In genomic region chr9:14096182-14096922, GRCh38 we compare ENCODE assay signal across 7 cellular contexts.
DNase-seq lines count a peak whose midpoint lies in the region; ATAC-seq and TF ChIP-seq lines count a peak whose summit lies in the region.

No MANE protein-coding gene starts in this region.

- DNase-seq in NCI-H1436 (lab: John Stamatoyannopoulos, UW) (peak; percentile 55), astrocyte of the spinal cord (ENCODE audit: low read depth, low spot score) (peak; percentile 95), kidney epithelial cell (ENCODE audit: low read depth) (peak; percentile 80), type B pancreatic cell (ENCODE audit: extremely low spot score, unreplicated experiment) (no peak), epidermal melanocyte (ENCODE audit: insufficient read length, low spot score) (no peak)
- DNase-seq in naive thymus-derived CD4-positive, alpha-beta T cell, result no peak
- no peak for DNase-seq in stimulated activated CD4-positive, alpha-beta T cell treated with anti-CD3 and anti-CD28 coated beads, Interleukin-2, amount 100 ng/mL, for 24 hours

- no peaks in the 10 kb centered on the region for H3K27me3 ChIP-seq in kidney epithelial cell (ENCODE audit: control insufficient read depth, insufficient read depth, low read length)
- H3K27me3 ChIP-seq in naive thymus-derived CD4-positive, alpha-beta T cell (ENCODE audit: control insufficient read depth in 2 of 2, insufficient read depth in 2 of 2, low read length in 2 of 2), result no peaks in the 10 kb centered on the region

- H3K27ac ChIP-seq in naive thymus-derived CD4-positive, alpha-beta T cell (ENCODE audit: low read depth, low read length), result no peak overlapping the region

- H3K36me3 ChIP-seq in kidney epithelial cell (ENCODE audit: control insufficient read depth, insufficient read depth, low read length), result no peaks in the 10 kb centered on the region
- no peaks in the 10 kb centered on the region for H3K36me3 ChIP-seq in naive thymus-derived CD4-positive, alpha-beta T cell (ENCODE audit: control insufficient read depth in 2 of 3, insufficient read depth in 3 of 3, low read length in 3 of 3)

- no peaks in the 10 kb centered on the region for H3K9me3 Mint-ChIP-seq in type B pancreatic cell
- peaks cover 0 to 4% (median 0%) of the 10 kb centered on the region in 11 donors for H3K9me3 Mint-ChIP-seq in naive thymus-derived CD4-positive, alpha-beta T cell

- H3K9me3 ChIP-seq in naive thymus-derived CD4-positive, alpha-beta T cell (ENCODE audit: control insufficient read depth in 2 of 3, low read length in 3 of 3), result no peaks in the 10 kb centered on the region

- intact Hi-C loops in naive thymus-derived CD4-positive, alpha-beta T cell (cut with micrococcal nuclease), result no loop called here

- CTCF ChIA-PET in naive thymus-derived CD4-positive, alpha-beta T cell (lab: Charles Lee), result no interaction called here

- no peak for TF ChIP-seq CTCF in astrocyte of the spinal cord (IDR thresholded peaks at IDR 0.05; ENCODE audit: low read depth, low read length)
- no peak for TF ChIP-seq CTCF in kidney epithelial cell (IDR thresholded peaks at IDR 0.05; ENCODE audit: insufficient read depth, low read length, poor library complexity, severe bottlenecking)
- TF ChIP-seq CTCF in type B pancreatic cell (conservative IDR thresholded peaks at IDR 0.05), result no peak

- H3K4me1 Mint-ChIP-seq in type B pancreatic cell (ENCODE audit: unreplicated experiment), result peaks cover 43% of the 10 kb centered on the region
- H3K4me1 Mint-ChIP-seq in naive thymus-derived CD4-positive, alpha-beta T cell, result no peaks in the 10 kb centered on the region

- ATAC-seq in naive thymus-derived CD4-positive, alpha-beta T cell, result no peak

- POLR2A ChIA-PET in naive thymus-derived CD4-positive, alpha-beta T cell (lab: Charles Lee), result no interaction called here

- peak overlapping the region; percentile 76 for H3K4me3 Mint-ChIP-seq in type B pancreatic cell
- H3K4me3 Mint-ChIP-seq in naive thymus-derived CD4-positive, alpha-beta T cell, result no peak overlapping the region

- peak overlapping the region; percentile 65 for H3K27ac Mint-ChIP-seq in type B pancreatic cell
- no peak overlapping the region for H3K27ac Mint-ChIP-seq in naive thymus-derived CD4-positive, alpha-beta T cell

- H3K4me3 ChIP-seq in astrocyte of the spinal cord (ENCODE audit: low read depth, low read length) (peak overlapping the region; percentile 23), kidney epithelial cell (ENCODE audit: low read depth, low read length) (peak overlapping the region; percentile 8)
- no peak overlapping the region for H3K4me3 ChIP-seq in naive thymus-derived CD4-positive, alpha-beta T cell (ENCODE audit: low read length)

- no peaks in the 10 kb centered on the region for H3K27me3 Mint-ChIP-seq in type B pancreatic cell
- no peaks in the 10 kb centered on the region for H3K27me3 Mint-ChIP-seq in naive thymus-derived CD4-positive, alpha-beta T cell

- peaks cover 20% of the 10 kb centered on the region for H3K36me3 Mint-ChIP-seq in type B pancreatic cell
- H3K36me3 Mint-ChIP-seq in naive thymus-derived CD4-positive, alpha-beta T cell, result no peaks in the 10 kb centered on the region

- H3K4me1 ChIP-seq in naive thymus-derived CD4-positive, alpha-beta T cell (ENCODE audit: control insufficient read depth in 2 of 2, insufficient read depth in 2 of 2, low read length in 2 of 2), result no peaks in the 10 kb centered on the region

- in situ Hi-C loops in astrocyte of the spinal cord (cut with HindIII; ENCODE audit: low sequenced_read_pairs), result no loop called here

Comparison
In these comparisons a context has a peak if more than half of its experiments do, and no peak if none do; other contexts are left out.
1. DNase-seq: peak in NCI-H1436 (single experiment), astrocyte of the spinal cord (single experiment) and kidney epithelial cell (single experiment); none in type B pancreatic cell (single experiment), naive thymus-derived CD4-positive, alpha-beta T cell (0 of 9), stimulated activated CD4-positive, alpha-beta T cell treated with anti-CD3 and anti-CD28 coated beads, Interleukin-2, amount 100 ng/mL, for 24 hours (0 of 2) and epidermal melanocyte (single experiment).